ENCODE assay signal across 30 cellular contexts in genomic region chr16:88955906-88956305, GRCh38. TPM values are rescaled to one million over a fixed set of nuclear protein-coding genes. Genes with fewer than 3 reads are reported as not detected.
"Had no signal": no experiment of that assay in that cellular context is flagged by ENCODE, and none has a peak within 500 bp of the region (broad histone marks: within the 10 kb centered on the region; RNA-seq: fewer than 3 reads in every experiment).

No MANE protein-coding gene starts in this region.

- DNase-seq: activated B cell treated with CpG ODN at 0.5 μM for 24 hours; activated CD4-positive, alpha-beta memory T cell treated with anti-CD3 and anti-CD28 coated beads for 36 hours; activated CD4-positive, alpha-beta T cell treated with anti-CD3 and anti-CD28 coated beads for 4 hours; activated CD4-positive, alpha-beta T cell treated with anti-CD3 and anti-CD28 coated beads, Interleukin-2, amount 50 U/mL, for 1 hour; activated CD4-positive, CD25-positive, alpha-beta regulatory T cell treated with anti-CD3 and anti-CD28 coated beads, Interleukin-2, amount 50 U/mL, for 72 hours; activated CD8-positive, alpha-beta memory T cell treated with anti-CD3 and anti-CD28 coated beads, Interleukin-2, amount 50 U/mL, for 48 hours; activated effector memory CD4-positive, alpha-beta T cell treated with Interleukin-2 at 50 U/mL for 16 hours; activated naive CD4-positive, alpha-beta T cell treated with anti-CD3 and anti-CD28 coated beads, Interleukin-2, amount 10 ng/mL, durations not matched to agents 7 days and 5 days; activated naive CD8-positive, alpha-beta T cell treated with anti-CD3 and anti-CD28 coated beads, Interleukin-2, amount 50 U/mL, for 24 hours; activated T-cell treated with anti-CD3 and anti-CD28 coated beads, Interleukin-2, amount 50 U/mL, for 48 hours; anterior cingulate cortex; central memory CD4-positive, alpha-beta T cell; KG1; MM.1S; MV-4-11; NCI-H1092; NCI-H1436 treated with DMSO at 0.1 percent for 48 hours; NCI-H1694 treated with DMSO at 0.1 percent for 48 hours; NCI-H2029; NCI-H345; SW 1271; T-helper 1 cell; T-helper 2 cell; T-helper 9 cell had no signal

- ATAC-seq: activated naive CD8-positive, alpha-beta T cell treated with anti-CD3 and anti-CD28 coated beads, Interleukin-2, amount 50 U/mL, for 24 hours; Panc1 had no signal

- H3K27ac ChIP-seq: VCaP had no signal

- FAIRE-seq: bronchial epithelial cell had no signal

RNA-seq across cellular contexts. Expression of gene CBFA2T3, which starts 21.1 kb away (rescaled TPM):
- total RNA-seq: LHCN-M2, NCI-H460, RPMI7951 had no signal
